Comparison of ENCODE assay signal across 2 cellular contexts in the genomic region with DNA sequence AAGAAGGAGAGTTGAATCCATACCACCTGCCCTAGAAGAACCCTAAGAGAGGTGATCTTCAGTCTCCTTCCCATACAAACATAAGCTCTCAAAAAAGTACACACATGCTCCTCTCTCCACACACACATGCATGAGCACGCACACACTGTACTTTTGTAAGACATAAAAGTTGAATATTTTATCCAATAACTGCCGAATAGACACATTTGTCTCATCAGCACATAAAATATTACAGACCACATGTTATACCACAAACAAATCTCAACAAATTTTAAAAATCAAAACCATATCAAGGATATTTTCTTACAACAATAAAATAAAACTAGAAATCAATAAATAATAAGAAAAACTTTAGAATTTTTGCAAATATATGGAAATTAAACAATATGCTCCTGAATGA.
TF ChIP-seq lines count a peak whose summit lies in the region.

No MANE protein-coding gene starts in this region.

TF ChIP-seq in HepG2, 621 proteins besides CTCF, POLR2A, EP300 and RAD21:
- TF ChIP-seq ZNF652 (CRISPR knock-in tag; IDR thresholded peaks at IDR 0.05; ENCODE audit: borderline replicate concordance, low read depth) (no peak), ATRX (CRISPR knock-in tag; IDR thresholded peaks at IDR 0.05; ENCODE audit: borderline replicate concordance) (no peak), ZBTB42 (CRISPR knock-in tag; IDR thresholded peaks at IDR 0.05) (no peak), FIP1L1 (IDR thresholded peaks at IDR 0.05; ENCODE audit: borderline replicate concordance, insufficient read depth, low read depth, low read length) (no peak), MAFF (IDR thresholded peaks at IDR 0.05; ENCODE audit: low read depth, low read length) (peak; percentile 31; the same call in 1 of the 2 replicates), ZNF274 (CRISPR knock-in tag; IDR thresholded peaks at IDR 0.05) (no peak), ZNF766 (CRISPR knock-in tag; IDR thresholded peaks at IDR 0.05; ENCODE audit: borderline replicate concordance) (no peak), GATAD2A (CRISPR knock-in tag; IDR thresholded peaks at IDR 0.05) (no peak), NR2F6 (IDR thresholded peaks at IDR 0.05) (no peak), NR2F6 (CRISPR knock-in tag; IDR thresholded peaks at IDR 0.05) (no peak), MAFK (conservative IDR thresholded peaks at IDR 0.05 in 1 of 2, IDR thresholded peaks at IDR 0.05 in 1 of 2; ENCODE audit: low read length in 2 of 2) (peak; percentile 40 to 65; a peak in 3 of 4 replicates), ZMAT3 (CRISPR knock-in tag; conservative IDR thresholded peaks at IDR 0.05) (no peak)
- TF ChIP-seq, protein P1, sequence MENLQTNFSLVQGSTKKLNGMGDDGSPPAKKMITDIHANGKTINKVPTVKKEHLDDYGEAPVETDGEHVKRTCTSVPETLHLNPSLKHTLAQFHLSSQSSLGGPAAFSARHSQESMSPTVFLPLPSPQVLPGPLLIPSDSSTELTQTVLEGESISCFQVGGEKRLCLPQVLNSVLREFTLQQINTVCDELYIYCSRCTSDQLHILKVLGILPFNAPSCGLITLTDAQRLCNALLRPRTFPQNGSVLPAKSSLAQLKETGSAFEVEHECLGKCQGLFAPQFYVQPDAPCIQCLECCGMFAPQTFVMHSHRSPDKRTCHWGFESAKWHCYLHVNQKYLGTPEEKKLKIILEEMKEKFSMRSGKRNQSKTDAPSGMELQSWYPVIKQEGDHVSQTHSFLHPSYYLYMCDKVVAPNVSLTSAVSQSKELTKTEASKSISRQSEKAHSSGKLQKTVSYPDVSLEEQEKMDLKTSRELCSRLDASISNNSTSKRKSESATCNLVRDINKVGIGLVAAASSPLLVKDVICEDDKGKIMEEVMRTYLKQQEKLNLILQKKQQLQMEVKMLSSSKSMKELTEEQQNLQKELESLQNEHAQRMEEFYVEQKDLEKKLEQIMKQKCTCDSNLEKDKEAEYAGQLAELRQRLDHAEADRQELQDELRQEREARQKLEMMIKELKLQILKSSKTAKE (CRISPR knock-in tag; IDR thresholded peaks at IDR 0.05; ENCODE audit: borderline replicate concordance): no peak
- TF ChIP-seq, protein P2, sequence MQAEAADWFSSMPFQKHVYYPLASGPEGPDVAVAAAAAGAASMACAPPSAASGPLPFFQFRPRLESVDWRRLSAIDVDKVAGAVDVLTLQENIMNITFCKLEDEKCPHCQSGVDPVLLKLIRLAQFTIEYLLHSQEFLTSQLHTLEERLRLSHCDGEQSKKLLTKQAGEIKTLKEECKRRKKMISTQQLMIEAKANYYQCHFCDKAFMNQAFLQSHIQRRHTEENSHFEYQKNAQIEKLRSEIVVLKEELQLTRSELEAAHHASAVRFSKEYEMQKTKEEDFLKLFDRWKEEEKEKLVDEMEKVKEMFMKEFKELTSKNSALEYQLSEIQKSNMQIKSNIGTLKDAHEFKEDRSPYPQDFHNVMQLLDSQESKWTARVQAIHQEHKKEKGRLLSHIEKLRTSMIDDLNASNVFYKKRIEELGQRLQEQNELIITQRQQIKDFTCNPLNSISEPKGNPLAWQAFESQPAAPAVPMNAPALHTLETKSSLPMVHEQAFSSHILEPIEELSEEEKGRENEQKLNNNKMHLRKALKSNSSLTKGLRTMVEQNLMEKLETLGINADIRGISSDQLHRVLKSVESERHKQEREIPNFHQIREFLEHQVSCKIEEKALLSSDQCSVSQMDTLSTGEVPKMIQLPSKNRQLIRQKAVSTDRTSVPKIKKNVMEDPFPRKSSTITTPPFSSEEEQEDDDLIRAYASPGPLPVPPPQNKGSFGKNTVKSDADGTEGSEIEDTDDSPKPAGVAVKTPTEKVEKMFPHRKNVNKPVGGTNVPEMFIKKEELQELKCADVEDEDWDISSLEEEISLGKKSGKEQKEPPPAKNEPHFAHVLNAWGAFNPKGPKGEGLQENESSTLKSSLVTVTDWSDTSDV (CRISPR knock-in tag; IDR thresholded peaks at IDR 0.05): no peak
- TF ChIP-seq, protein P3, sequence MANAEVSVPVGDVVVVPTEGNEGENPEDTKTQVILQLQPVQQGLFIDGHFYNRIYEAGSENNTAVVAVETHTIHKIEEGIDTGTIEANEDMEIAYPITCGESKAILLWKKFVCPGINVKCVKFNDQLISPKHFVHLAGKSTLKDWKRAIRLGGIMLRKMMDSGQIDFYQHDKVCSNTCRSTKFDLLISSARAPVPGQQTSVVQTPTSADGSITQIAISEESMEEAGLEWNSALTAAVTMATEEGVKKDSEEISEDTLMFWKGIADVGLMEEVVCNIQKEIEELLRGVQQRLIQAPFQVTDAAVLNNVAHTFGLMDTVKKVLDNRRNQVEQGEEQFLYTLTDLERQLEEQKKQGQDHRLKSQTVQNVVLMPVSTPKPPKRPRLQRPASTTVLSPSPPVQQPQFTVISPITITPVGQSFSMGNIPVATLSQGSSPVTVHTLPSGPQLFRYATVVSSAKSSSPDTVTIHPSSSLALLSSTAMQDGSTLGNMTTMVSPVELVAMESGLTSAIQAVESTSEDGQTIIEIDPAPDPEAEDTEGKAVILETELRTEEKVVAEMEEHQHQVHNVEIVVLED (CRISPR knock-in tag; IDR thresholded peaks at IDR 0.05; ENCODE audit: borderline replicate concordance): no peak

TF ChIP-seq in K562, 482 proteins besides CTCF, POLR2A, EP300 and RAD21:
- TF ChIP-seq C11orf30 (IDR thresholded peaks at IDR 0.05; ENCODE audit: low read depth) (peak; percentile 26; the same call in 1 of the 2 replicates), ZNF316 (IDR thresholded peaks at IDR 0.05) (peak; percentile 76), SREBF2 (CRISPR knock-in tag; IDR thresholded peaks at IDR 0.05) (no peak)
